In the genomic region with DNA sequence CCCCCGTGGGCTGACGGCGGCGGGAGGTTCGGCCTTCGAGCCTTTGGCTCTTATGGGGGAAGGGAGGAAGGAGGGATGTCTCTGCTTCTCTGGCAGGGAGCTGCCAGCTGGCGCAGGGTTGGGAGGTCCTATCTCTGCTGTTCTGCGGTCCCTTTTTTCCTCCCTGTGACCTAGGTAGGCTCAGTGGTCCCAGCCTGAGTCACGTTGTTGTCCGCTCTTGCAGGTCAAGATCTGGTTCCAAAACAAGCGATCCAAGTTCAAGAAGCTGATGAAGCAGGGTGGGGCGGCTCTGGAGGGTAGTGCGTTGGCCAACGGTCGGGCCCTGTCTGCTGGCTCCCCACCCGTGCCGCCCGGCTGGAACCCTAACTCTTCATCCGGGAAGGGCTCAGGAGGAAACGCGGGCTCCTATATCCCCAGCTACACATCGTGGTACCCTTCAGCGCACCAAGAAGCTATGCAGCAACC, we compare ENCODE assay signal across 12 cellular contexts. TPM values are rescaled to one million over a fixed set of nuclear protein-coding genes. Genes with fewer than 3 reads are reported as not detected.
A peak's percentile ranks its signal among the peaks of the same experiment; 100 is the strongest.
DNase-seq lines count a peak whose midpoint lies in the region; ATAC-seq and TF ChIP-seq lines count a peak whose summit lies in the region.
"Had no signal": no experiment of that assay in that cellular context is flagged by ENCODE, and none has a peak within 500 bp of the region (broad histone marks: within the 10 kb centered on the region; RNA-seq: fewer than 3 reads in every experiment).

No MANE protein-coding gene starts in this region.

- H3K36me3 ChIP-seq in CD4-positive, CD25-positive, alpha-beta regulatory T cell (ENCODE audit: control insufficient read depth, insufficient read depth, low read length): no peaks in the 10 kb centered on the region
- H3K36me3 ChIP-seq: gastroesophageal sphincter, lower lobe of right lung had no signal

- H3K27me3 ChIP-seq in CD4-positive, CD25-positive, alpha-beta regulatory T cell (ENCODE audit: control insufficient read depth, insufficient read depth, low read length): peaks cover 73% of the 10 kb centered on the region

- H3K27ac ChIP-seq in CD4-positive, CD25-positive, alpha-beta regulatory T cell (ENCODE audit: insufficient read depth, low read length, poor library complexity, severe bottlenecking): no peak overlapping the region
- H3K27ac ChIP-seq: gastroesophageal sphincter, lower lobe of right lung had no signal

- no peak overlapping the region for H3K4me3 ChIP-seq in CD4-positive, CD25-positive, alpha-beta regulatory T cell (ENCODE audit: low read depth, low read length)
- peak overlapping the region; percentile 63 for H3K4me3 ChIP-seq in HFF-Myc (replicated peaks; ENCODE audit: low read depth, low read length)
- H3K4me3 ChIP-seq: lower lobe of right lung had no signal

- peaks cover 2% of the 10 kb centered on the region for H3K36me3 Mint-ChIP-seq in CD4-positive, CD25-positive, alpha-beta regulatory T cell
- peaks cover 46% of the 10 kb centered on the region for H3K36me3 Mint-ChIP-seq in central memory CD8-positive, alpha-beta T cell (ENCODE audit: insufficient read depth)
- H3K36me3 Mint-ChIP-seq in nephron (ENCODE audit: low read depth): no peaks in the 10 kb centered on the region

- peaks cover 56% of the 10 kb centered on the region for H3K4me1 ChIP-seq in CD4-positive, CD25-positive, alpha-beta regulatory T cell (ENCODE audit: control insufficient read depth, insufficient read depth, low read length, poor library complexity, severe bottlenecking)

- peak overlapping the region; percentile 62 to 97 (median 84) for H3K4me3 Mint-ChIP-seq in CD4-positive, CD25-positive, alpha-beta regulatory T cell
- H3K4me3 Mint-ChIP-seq in central memory CD8-positive, alpha-beta T cell: peak overlapping the region; percentile 73
- H3K4me3 Mint-ChIP-seq in nephron: peak overlapping the region in 2 of 3 experiments; percentile 47 to 67

- peaks cover 3 to 7% of the 10 kb centered on the region in 2 experiments for H3K9me3 ChIP-seq in CD4-positive, CD25-positive, alpha-beta regulatory T cell (ENCODE audit: control insufficient read depth in 2 of 2, low read length in 2 of 2)
- H3K9me3 ChIP-seq: gastroesophageal sphincter, lower lobe of right lung had no signal

- peak in 1 of 3 donors; percentile 27 for DNase-seq in CD4-positive, CD25-positive, alpha-beta regulatory T cell
- DNase-seq in HFF-Myc (ENCODE audit: extremely low read depth, low read depth) (no peak), T1000 (lab: John Stamatoyannopoulos, UW) (no peak)
- DNase-seq in central memory CD8-positive, alpha-beta T cell (ENCODE audit: low spot score in 2 of 2): no peak
- DNase-seq: DMS79 treated with DMSO at 0.1 percent for 48 hours, NCI-H526 treated with DMSO at 0.1 percent for 48 hours had no signal

- H3K4me1 Mint-ChIP-seq in CD4-positive, CD25-positive, alpha-beta regulatory T cell: peaks cover 20 to 66% (median 44%) of the 10 kb centered on the region in 4 donors
- peaks cover 41% of the 10 kb centered on the region for H3K4me1 Mint-ChIP-seq in central memory CD8-positive, alpha-beta T cell
- H3K4me1 Mint-ChIP-seq in nephron: peaks cover 41% of the 10 kb centered on the region

- TF ChIP-seq CTCF in HFF-Myc (IDR thresholded peaks at IDR 0.05; ENCODE audit: low read depth, low read length, missing control alignments) (no peak), nephron (IDR thresholded peaks at IDR 0.05; ENCODE audit: unreplicated experiment in 3 of 3) (no peak)

- H3K27me3 Mint-ChIP-seq in CD4-positive, CD25-positive, alpha-beta regulatory T cell: peaks cover 99% of the 10 kb centered on the region
- peaks cover 98% of the 10 kb centered on the region for H3K27me3 Mint-ChIP-seq in central memory CD8-positive, alpha-beta T cell
- H3K27me3 Mint-ChIP-seq in nephron (ENCODE audit: low read depth): peaks cover 100% of the 10 kb centered on the region

- peak overlapping the region in 2 of 3 donors; percentile 48 to 81 for H3K27ac Mint-ChIP-seq in CD4-positive, CD25-positive, alpha-beta regulatory T cell
- peak overlapping the region; percentile 73 for H3K27ac Mint-ChIP-seq in central memory CD8-positive, alpha-beta T cell (ENCODE audit: low read depth)
- H3K27ac Mint-ChIP-seq in nephron: no peak overlapping the region

- H3K9me3 Mint-ChIP-seq in CD4-positive, CD25-positive, alpha-beta regulatory T cell: peaks cover 0 to 21% (median 6%) of the 10 kb centered on the region in 7 donors
- H3K9me3 Mint-ChIP-seq in central memory CD8-positive, alpha-beta T cell: no peaks in the 10 kb centered on the region
- H3K9me3 Mint-ChIP-seq in nephron: peaks cover 2% of the 10 kb centered on the region

- no peak for ATAC-seq in CD4-positive, CD25-positive, alpha-beta regulatory T cell (ENCODE audit: low read depth in 2 of 2)
- ATAC-seq in central memory CD8-positive, alpha-beta T cell (replicated peaks; ENCODE audit: extremely low read depth, poor library complexity, severe bottlenecking): no peak
- ATAC-seq in GM18868 (IDR thresholded peaks at IDR 0.05; ENCODE audit: unreplicated experiment) (no peak), GM18511 (IDR thresholded peaks at IDR 0.05; ENCODE audit: unreplicated experiment) (no peak)
- ATAC-seq: gastroesophageal sphincter, lower lobe of right lung had no signal

RNA-seq across cellular contexts. Expression of a gene that starts 2.5 kb away (rescaled TPM):
- not detected for total RNA-seq in CD4-positive, CD25-positive, alpha-beta regulatory T cell
- not detected for polyA plus RNA-seq in CD4-positive, CD25-positive, alpha-beta regulatory T cell
- total RNA-seq: cardiac septum, lower lobe of right lung had no signal

RNA-seq across cellular contexts. Expression of a gene that starts 14.9 kb away (rescaled TPM):
- total RNA-seq in CD4-positive, CD25-positive, alpha-beta regulatory T cell: 0.47 TPM
- not detected for polyA plus RNA-seq in CD4-positive, CD25-positive, alpha-beta regulatory T cell
- total RNA-seq: cardiac septum, gastroesophageal sphincter, lower lobe of right lung had no signal

Comparison
In these comparisons a context has a peak if more than half of its experiments do, and no peak if none do; other contexts are left out.
1. H3K27ac Mint-ChIP-seq: peak in CD4-positive, CD25-positive, alpha-beta regulatory T cell (2 of 3) and central memory CD8-positive, alpha-beta T cell (single experiment); none in nephron (0 of 3).
2. Peak in every context shown above with its lines, with median percentiles within 50 percentile points of each other: H3K4me3 Mint-ChIP-seq.